Comparison of ENCODE assay signal across 21 cellular contexts in genomic region chr18:3741333-3741732, GRCh38.
DNase-seq lines count a peak whose midpoint lies in the region; ATAC-seq and TF ChIP-seq lines count a peak whose summit lies in the region.
"Had no signal": no experiment of that assay in that cellular context is flagged by ENCODE, and none has a peak within 500 bp of the region (broad histone marks: within the 10 kb centered on the region; RNA-seq: fewer than 3 reads in every experiment).

No MANE protein-coding gene starts in this region.

- H3K23ac ChIP-seq in IMR-90 (ENCODE audit: low read depth, low read length): no peak overlapping the region

- no peaks in the 10 kb centered on the region for H4K20me1 ChIP-seq in IMR-90 (ENCODE audit: insufficient read depth, low read length)
- H4K20me1 ChIP-seq: BLaER1 had no signal

- TF ChIP-seq POLR2A in IMR-90 (IDR thresholded peaks at IDR 0.05; ENCODE audit: low read depth, low read length): no peak

- no peak overlapping the region for H4K5ac ChIP-seq in IMR-90 (ENCODE audit: low read depth, low read length)

- TF ChIP-seq CTCF in IMR-90 (conservative IDR thresholded peaks at IDR 0.05; ENCODE audit: low read depth, low read length): no peak

- peak overlapping the region; percentile 26 for H2BK5ac ChIP-seq in IMR-90 (ENCODE audit: low read depth, low read length, poor library complexity, severe bottlenecking)

- no TSS peak for BruUV-seq in IMR-90 (replicated peaks; lab: Mats Ljungman, UMichigan)

- in situ Hi-C loops in IMR-90 (cut with MboI; ENCODE audit: low sequenced_read_pairs) (no loop called here), KBM-7 (cut with MboI; ENCODE audit: low pct_unique_long_range_greater_than_20kb, low sequenced_read_pairs) (no loop called here)

- no peak overlapping the region for H2BK15ac ChIP-seq in IMR-90 (ENCODE audit: low read depth, low read length)

- H2AFZ ChIP-seq in IMR-90 (replicated peaks; ENCODE audit: low read length, poor library complexity): no peak overlapping the region
- H2AFZ ChIP-seq: PC-9 had no signal

- H3K27ac ChIP-seq in IMR-90 (ENCODE audit: insufficient read depth, low read length): no peak overlapping the region
- H3K27ac ChIP-seq: BLaER1, HL-60, PC-9 had no signal

- no peaks in the 10 kb centered on the region for H3K36me3 Mint-ChIP-seq in activated naive CD4-positive, alpha-beta T cell treated with anti-CD3 and anti-CD28 coated beads, Interleukin-2, amount 50 U/mL, for 24 hours
- H3K36me3 Mint-ChIP-seq in activated naive CD4-positive, alpha-beta T cell treated with anti-CD3 and anti-CD28 coated beads for 36 hours (ENCODE audit: low read depth): no peaks in the 10 kb centered on the region
- H3K36me3 Mint-ChIP-seq in dendritic cell treated with granulocyte-macrophage colony-stimulating factor and Interleukin-4, amounts not matched to agents 40 ng/mL and 50 ng/mL, for 4 days (ENCODE audit: low read depth): peaks cover 4% of the 10 kb centered on the region
- peaks cover 8% of the 10 kb centered on the region for H3K36me3 Mint-ChIP-seq in stimulated activated effector memory CD8-positive, alpha-beta T cell treated with anti-CD3 and anti-CD28 coated beads, Interleukin-12 subunit alpha, Interleukin-12 subunit beta, amount 100 ng/mL, for 72 hours

- no peak overlapping the region for H3K56ac ChIP-seq in IMR-90 (ENCODE audit: extremely low read depth, insufficient read depth, low read length)

- H3K18ac ChIP-seq in IMR-90 (ENCODE audit: low read depth, low read length): no peak overlapping the region

- H4K91ac ChIP-seq in IMR-90 (ENCODE audit: insufficient read depth, low read depth, low read length): no peak overlapping the region

- DNase-seq in activated naive CD4-positive, alpha-beta T cell treated with anti-CD3 and anti-CD28 coated beads for 36 hours: no peak
- DNase-seq in IMR-90: no peak
- DNase-seq in stimulated activated effector memory CD8-positive, alpha-beta T cell treated with anti-CD3 and anti-CD28 coated beads, Interleukin-12 subunit alpha, Interleukin-12 subunit beta, amount 100 ng/mL, for 72 hours (ENCODE audit: low spot score in 2 of 2): no peak
- DNase-seq in occipital lobe (lab: John Stamatoyannopoulos, UW): no peak
- no peak for DNase-seq in KBM-7
- DNase-seq: CD4-positive, alpha-beta T cell; COR-L47; DMS79; HFFc6; NCI-H1105; NCI-H2029 treated with DMSO at 0.1 percent for 48 hours; NCI-H226; NCI-H510A treated with DMSO at 0.1 percent for 48 hours; NCI-H748 treated with DMSO at 0.1 percent for 48 hours; PC-9; RPMI8226; SHP77 treated with DMSO at 0.1 percent for 48 hours had no signal

- H3K4me3 Mint-ChIP-seq in activated naive CD4-positive, alpha-beta T cell treated with anti-CD3 and anti-CD28 coated beads, Interleukin-2, amount 50 U/mL, for 24 hours: no peak overlapping the region
- no peak overlapping the region for H3K4me3 Mint-ChIP-seq in activated naive CD4-positive, alpha-beta T cell treated with anti-CD3 and anti-CD28 coated beads for 36 hours
- no peak overlapping the region for H3K4me3 Mint-ChIP-seq in dendritic cell treated with granulocyte-macrophage colony-stimulating factor and Interleukin-4, amounts not matched to agents 40 ng/mL and 50 ng/mL, for 4 days
- no peak overlapping the region for H3K4me3 Mint-ChIP-seq in stimulated activated effector memory CD8-positive, alpha-beta T cell treated with anti-CD3 and anti-CD28 coated beads, Interleukin-12 subunit alpha, Interleukin-12 subunit beta, amount 100 ng/mL, for 72 hours
- H3K4me3 Mint-ChIP-seq: CD4-positive, alpha-beta T cell; HFFc6 had no signal

- 100% methylated on average over 1 of the region's 1 CpG; no CpG with 5 or more reads in 1 of the 2 experiments for WGBS in IMR-90 (ENCODE audit: extremely low coverage in 2 of 2, insufficient read length in 1 of 2), 2 experiments

- POLR2A ChIA-PET in IMR-90 (lab: Charles Lee; ENCODE audit: unreplicated experiment): no interaction called here

- H3K9me3 Mint-ChIP-seq in activated naive CD4-positive, alpha-beta T cell treated with anti-CD3 and anti-CD28 coated beads, Interleukin-2, amount 50 U/mL, for 24 hours: peaks cover 5% of the 10 kb centered on the region
- peaks cover 4% of the 10 kb centered on the region for H3K9me3 Mint-ChIP-seq in activated naive CD4-positive, alpha-beta T cell treated with anti-CD3 and anti-CD28 coated beads for 36 hours
- peaks cover 11% of the 10 kb centered on the region for H3K9me3 Mint-ChIP-seq in dendritic cell treated with granulocyte-macrophage colony-stimulating factor and Interleukin-4, amounts not matched to agents 40 ng/mL and 50 ng/mL, for 4 days
- peaks cover 5% of the 10 kb centered on the region for H3K9me3 Mint-ChIP-seq in stimulated activated effector memory CD8-positive, alpha-beta T cell treated with anti-CD3 and anti-CD28 coated beads, Interleukin-12 subunit alpha, Interleukin-12 subunit beta, amount 100 ng/mL, for 72 hours

- H3K4me1 ChIP-seq in IMR-90 (ENCODE audit: control insufficient read depth, insufficient read depth, low read length): no peaks in the 10 kb centered on the region
- H3K4me1 ChIP-seq: BLaER1 had no signal

- no peak overlapping the region for H2BK20ac ChIP-seq in IMR-90 (ENCODE audit: low read depth, low read length)

- no peak overlapping the region for H3K9ac ChIP-seq in IMR-90 (ENCODE audit: low read depth, low read length)
- H3K9ac ChIP-seq: BLaER1 had no signal

- intact Hi-C loops in activated naive CD4-positive, alpha-beta T cell treated with anti-CD3 and anti-CD28 coated beads for 36 hours (cut with micrococcal nuclease): no loop called here
- intact Hi-C loops in IMR-90 (cut with micrococcal nuclease): no loop called here
- intact Hi-C loops in dendritic cell treated with granulocyte-macrophage colony-stimulating factor and Interleukin-4, amounts not matched to agents 40 ng/mL and 50 ng/mL, for 4 days (cut with micrococcal nuclease): no loop called here

- H3K36me3 ChIP-seq in IMR-90 (ENCODE audit: control insufficient read depth, insufficient read depth, low read length): no peaks in the 10 kb centered on the region
- H3K36me3 ChIP-seq: BLaER1 had no signal

- no peaks in the 10 kb centered on the region for H3K4me1 Mint-ChIP-seq in activated naive CD4-positive, alpha-beta T cell treated with anti-CD3 and anti-CD28 coated beads, Interleukin-2, amount 50 U/mL, for 24 hours
- no peaks in the 10 kb centered on the region for H3K4me1 Mint-ChIP-seq in activated naive CD4-positive, alpha-beta T cell treated with anti-CD3 and anti-CD28 coated beads for 36 hours (ENCODE audit: low read depth)
- peaks cover 8% of the 10 kb centered on the region for H3K4me1 Mint-ChIP-seq in dendritic cell treated with granulocyte-macrophage colony-stimulating factor and Interleukin-4, amounts not matched to agents 40 ng/mL and 50 ng/mL, for 4 days (ENCODE audit: low read depth)
- no peaks in the 10 kb centered on the region for H3K4me1 Mint-ChIP-seq in stimulated activated effector memory CD8-positive, alpha-beta T cell treated with anti-CD3 and anti-CD28 coated beads, Interleukin-12 subunit alpha, Interleukin-12 subunit beta, amount 100 ng/mL, for 72 hours

- H2BK120ac ChIP-seq in IMR-90 (ENCODE audit: low read depth, low read length): no peak overlapping the region

- no peak for TF ChIP-seq RAD21 in IMR-90 (IDR thresholded peaks at IDR 0.05; ENCODE audit: low read length)

- no peaks in the 10 kb centered on the region for H3K9me3 ChIP-seq in IMR-90 (ENCODE audit: control insufficient read depth, insufficient read depth, low read length)

- no peak overlapping the region for H3K4ac ChIP-seq in IMR-90 (ENCODE audit: low read depth, low read length)

- no peak for ATAC-seq in IMR-90 (ENCODE audit: low read depth)
- no peak for ATAC-seq in stimulated activated effector memory CD8-positive, alpha-beta T cell treated with anti-CD3 and anti-CD28 coated beads, Interleukin-12 subunit alpha, Interleukin-12 subunit beta, amount 100 ng/mL, for 72 hours

- H3K79me1 ChIP-seq in IMR-90 (ENCODE audit: low read depth in 1 of 2, low read length in 2 of 2): no peaks in the 10 kb centered on the region

- H3K27me3 ChIP-seq in IMR-90 (ENCODE audit: control insufficient read depth, insufficient read depth, low read length): no peaks in the 10 kb centered on the region
- H3K27me3 ChIP-seq: BLaER1 had no signal

- no peak overlapping the region for H2AK9ac ChIP-seq in IMR-90 (replicated peaks; ENCODE audit: low read depth, low read length, poor library complexity)

- H3K27me3 Mint-ChIP-seq in activated naive CD4-positive, alpha-beta T cell treated with anti-CD3 and anti-CD28 coated beads, Interleukin-2, amount 50 U/mL, for 24 hours: peaks cover 6% of the 10 kb centered on the region
- H3K27me3 Mint-ChIP-seq in activated naive CD4-positive, alpha-beta T cell treated with anti-CD3 and anti-CD28 coated beads for 36 hours (ENCODE audit: low read depth): no peaks in the 10 kb centered on the region
- H3K27me3 Mint-ChIP-seq in dendritic cell treated with granulocyte-macrophage colony-stimulating factor and Interleukin-4, amounts not matched to agents 40 ng/mL and 50 ng/mL, for 4 days: no peaks in the 10 kb centered on the region

- H4K8ac ChIP-seq in IMR-90 (ENCODE audit: low read depth in 2 of 2, low read length in 2 of 2): no peak overlapping the region

- H3K9me1 ChIP-seq in IMR-90 (ENCODE audit: insufficient read depth, low read length): no peaks in the 10 kb centered on the region

- CTCF ChIA-PET in activated naive CD4-positive, alpha-beta T cell treated with anti-CD3 and anti-CD28 coated beads for 36 hours (lab: Charles Lee): no interaction called here
- CTCF ChIA-PET in IMR-90 (lab: Yijun Ruan, JAX): no interaction called here

- 0 out of 2 replicates have a peak overlapping the region, but pooled peaks have one; percentile 0 for H2AK5ac ChIP-seq in IMR-90 (ENCODE audit: low read depth, low read length)

- no peak overlapping the region for H3K4me3 ChIP-seq in IMR-90 (ENCODE audit: insufficient read depth, low read depth, low read length)
- H3K4me3 ChIP-seq: BLaER1, PC-9 had no signal

- no peak overlapping the region for H3K14ac ChIP-seq in IMR-90 (replicated peaks; ENCODE audit: low read depth, low read length)

- dilution Hi-C loops in IMR-90 (cut with HindIII; ENCODE audit: low sequenced_read_pairs, unreplicated experiment): no loop called here

- H3K27ac Mint-ChIP-seq in activated naive CD4-positive, alpha-beta T cell treated with anti-CD3 and anti-CD28 coated beads, Interleukin-2, amount 50 U/mL, for 24 hours: peak overlapping the region; percentile 0
- H3K27ac Mint-ChIP-seq in activated naive CD4-positive, alpha-beta T cell treated with anti-CD3 and anti-CD28 coated beads for 36 hours: no peak overlapping the region
- peak overlapping the region; percentile 3 for H3K27ac Mint-ChIP-seq in dendritic cell treated with granulocyte-macrophage colony-stimulating factor and Interleukin-4, amounts not matched to agents 40 ng/mL and 50 ng/mL, for 4 days
- peak overlapping the region; percentile 11 for H3K27ac Mint-ChIP-seq in stimulated activated effector memory CD8-positive, alpha-beta T cell treated with anti-CD3 and anti-CD28 coated beads, Interleukin-12 subunit alpha, Interleukin-12 subunit beta, amount 100 ng/mL, for 72 hours
- H3K27ac Mint-ChIP-seq: CD4-positive, alpha-beta T cell; HFFc6 had no signal

- H3K4me2 ChIP-seq in IMR-90 (ENCODE audit: low read depth, low read length): no peak overlapping the region
- H3K4me2 ChIP-seq: BLaER1, PC-9 had no signal

TF ChIP-seq in IMR-90, 13 proteins besides CTCF, POLR2A, EP300 and RAD21 (continues in another document):
- TF ChIP-seq MXI1 (IDR thresholded peaks at IDR 0.05; ENCODE audit: borderline replicate concordance, low read depth, low read length): no peak
- no peak for TF ChIP-seq RFX5 (IDR thresholded peaks at IDR 0.05; ENCODE audit: low read depth, low read length)
